In genomic region chr5:141636413-141637265, GRCh38 we compare ENCODE assay signal across 1 cellular context.
A peak's percentile ranks its signal among the peaks of the same experiment; 100 is the strongest.
TF ChIP-seq lines count a peak whose summit lies in the region.

HDAC3 (minus strand) TSS chr5:141636849; CDS start chr5:141636790, 59 bp downstream.
RELL2 (plus strand) TSS chr5:141636997; CDS start chr5:141638226, 1,229 bp downstream.

TF ChIP-seq in HEK293, 187 proteins besides CTCF, POLR2A, EP300 and RAD21 (continued from another document):
- no peak for TF ChIP-seq ZNF518A (tag by site-specific recombination; conservative IDR thresholded peaks at IDR 0.05; ENCODE audit: low read depth)
- TF ChIP-seq ZNF335 (tag by site-specific recombination; conservative IDR thresholded peaks at IDR 0.05): peak; percentile 83; the same call in 1 of the 2 replicates
- TF ChIP-seq ZNF558 (tag by site-specific recombination; IDR thresholded peaks at IDR 0.05): no peak
- TF ChIP-seq YY1 (tag by site-specific recombination; IDR thresholded peaks at IDR 0.05): peak; percentile 31; the same call in 1 of the 2 replicates
- TF ChIP-seq ZNF138 (tag by site-specific recombination; IDR thresholded peaks at IDR 0.05; ENCODE audit: borderline replicate concordance): no peak
- TF ChIP-seq ZNF140 (tag by site-specific recombination; IDR thresholded peaks at IDR 0.05): no peak
- 0 out of 2 replicates have a peak, but pooled peaks have one; percentile 6 for TF ChIP-seq ZFHX2 (tag by site-specific recombination; conservative IDR thresholded peaks at IDR 0.05)
- TF ChIP-seq ZNF596 (tag by site-specific recombination; IDR thresholded peaks at IDR 0.05): peak; percentile 32; the same call in 1 of the 2 replicates
- no peak for TF ChIP-seq ZNF366 (tag by site-specific recombination; conservative IDR thresholded peaks at IDR 0.05)
- TF ChIP-seq SP2 (tag by site-specific recombination; IDR thresholded peaks at IDR 0.05): peak; percentile 59
- no peak for TF ChIP-seq ZNF473 (tag by site-specific recombination; IDR thresholded peaks at IDR 0.05)
- TF ChIP-seq ZXDB (tag by site-specific recombination; IDR thresholded peaks at IDR 0.05): peak; percentile 55
- no peak for TF ChIP-seq ZNF398 (tag by site-specific recombination; IDR thresholded peaks at IDR 0.05)
- peak; percentile 97 for TF ChIP-seq KLF8 (tag by site-specific recombination; IDR thresholded peaks at IDR 0.05)
- TF ChIP-seq KLF10 (tag by site-specific recombination; IDR thresholded peaks at IDR 0.05): peak; percentile 97
- TF ChIP-seq KLF17 (tag by site-specific recombination; IDR thresholded peaks at IDR 0.05): 0 out of 2 replicates have a peak, but pooled peaks have one; percentile 6
- TF ChIP-seq ZNF530 (tag by site-specific recombination; IDR thresholded peaks at IDR 0.05; ENCODE audit: low read depth): no peak
- TF ChIP-seq ZNF76 (tag by site-specific recombination; IDR thresholded peaks at IDR 0.05; ENCODE audit: borderline replicate concordance, low read depth): peak; percentile 72; the same call in 1 of the 2 replicates
- peak; percentile 47; the same call in 1 of the 2 replicates for TF ChIP-seq ZNF37A (tag by site-specific recombination; IDR thresholded peaks at IDR 0.05)
- peak; percentile 36; the same call in 1 of the 2 replicates for TF ChIP-seq ZNF239 (tag by site-specific recombination; IDR thresholded peaks at IDR 0.05)
- no peak for TF ChIP-seq ZNF426 (tag by site-specific recombination; IDR thresholded peaks at IDR 0.05)
- TF ChIP-seq ZNF146 (tag by site-specific recombination; IDR thresholded peaks at IDR 0.05): no peak
- 0 out of 2 replicates have a peak, but pooled peaks have one; percentile 30 for TF ChIP-seq ZNF677 (tag by site-specific recombination; IDR thresholded peaks at IDR 0.05)
- no peak for TF ChIP-seq ZNF791 (tag by site-specific recombination; IDR thresholded peaks at IDR 0.05)
- TF ChIP-seq ZBTB44 (tag by site-specific recombination; IDR thresholded peaks at IDR 0.05): no peak
- peak; percentile 67; the same call in 1 of the 2 replicates for TF ChIP-seq ZSCAN30 (tag by site-specific recombination; IDR thresholded peaks at IDR 0.05)
- TF ChIP-seq BCL11A (tag by site-specific recombination; IDR thresholded peaks at IDR 0.05; ENCODE audit: low read depth): no peak
- no peak for TF ChIP-seq ZNF221 (tag by site-specific recombination; IDR thresholded peaks at IDR 0.05; ENCODE audit: borderline replicate concordance)
- TF ChIP-seq ZBTB17 (tag by site-specific recombination; IDR thresholded peaks at IDR 0.05): no peak
- TF ChIP-seq ZNF513 (tag by site-specific recombination; IDR thresholded peaks at IDR 0.05): no peak
- TF ChIP-seq IKZF3 (tag by site-specific recombination; IDR thresholded peaks at IDR 0.05): peak; percentile 67
- peak; percentile 68; the same call in 1 of the 2 replicates for TF ChIP-seq ZNF660 (tag by site-specific recombination; IDR thresholded peaks at IDR 0.05)
- TF ChIP-seq YY2 (tag by site-specific recombination; IDR thresholded peaks at IDR 0.05): no peak
- TF ChIP-seq SP3 (tag by site-specific recombination; IDR thresholded peaks at IDR 0.05): peak; percentile 91
- peak; percentile 94 for TF ChIP-seq KLF9 (tag by site-specific recombination; IDR thresholded peaks at IDR 0.05; ENCODE audit: low read depth)
- 0 out of 2 replicates have a peak, but pooled peaks have one; percentile 41 for TF ChIP-seq ZBTB6 (tag by site-specific recombination; IDR thresholded peaks at IDR 0.05)
- no peak; the same call in 1 of the 2 replicates for TF ChIP-seq TRIM28 (IDR thresholded peaks at IDR 0.05; ENCODE audit: borderline replicate concordance, low read length)
- no peak for TF ChIP-seq ZNF701 (tag by site-specific recombination; IDR thresholded peaks at IDR 0.05)
- no peak for TF ChIP-seq ZNF658 (tag by site-specific recombination; IDR thresholded peaks at IDR 0.05)
- no peak for TF ChIP-seq ZSCAN4 (tag by site-specific recombination; IDR thresholded peaks at IDR 0.05)
- no peak for TF ChIP-seq ZNF704 (tag by site-specific recombination; IDR thresholded peaks at IDR 0.05)
- TF ChIP-seq GLIS2 (tag by site-specific recombination; IDR thresholded peaks at IDR 0.05): peak; percentile 74
- no peak for TF ChIP-seq ZNF626 (tag by site-specific recombination; IDR thresholded peaks at IDR 0.05)
